Comparison of ENCODE assay signal across 30 cellular contexts in genomic region chr18:11548367-11548766, GRCh38.
"Had no signal": no experiment of that assay in that cellular context is flagged by ENCODE, and none has a peak within 500 bp of the region (broad histone marks: within the 10 kb centered on the region; RNA-seq: fewer than 3 reads in every experiment).

No MANE protein-coding gene starts in this region.

- H3K36me3 Mint-ChIP-seq: naive B cell; stimulated activated memory B cell treated with anti-CD40 and anti-IgM and Interleukin-4, amounts not matched to agents 10 μg/mL and 1 μg/mL and 100 μg/mL, for 72 hours had no signal

- H3K4me1 ChIP-seq: parathyroid adenoma, psoas muscle, right lobe of liver, sigmoid colon, stomach, thyroid gland, tibial nerve, upper lobe of left lung, vagina had no signal

- H3K79me2 ChIP-seq: parathyroid adenoma had no signal

- H3K27me3 Mint-ChIP-seq: naive B cell had no signal

- H3K4me1 Mint-ChIP-seq: nephron progenitor cell, neural crest cell had no signal

- H3K27me3 ChIP-seq: neutrophil, ovary, right lobe of liver, sigmoid colon, stomach, thyroid gland, tibial nerve, upper lobe of left lung, vagina had no signal

- ATAC-seq: naive thymus-derived CD8-positive, alpha-beta T cell; natural killer cell treated with Interleukin-12 subunit alpha and Interleukin-12 subunit beta and Interleukin-15 and Interleukin-18, amount 100 ng/mL, for 72 hours; psoas muscle; right lobe of liver; stimulated activated memory B cell treated with anti-CD40 and anti-IgM and Interleukin-4, amounts not matched to agents 10 μg/mL and 1 μg/mL and 100 μg/mL, for 72 hours had no signal

- H3K27ac Mint-ChIP-seq: naive B cell; naive thymus-derived CD8-positive, alpha-beta T cell; natural killer cell treated with Interleukin-12 subunit alpha and Interleukin-12 subunit beta and Interleukin-15 and Interleukin-18, amount 100 ng/mL, for 72 hours; nephron progenitor cell; progenitor cell of endocrine pancreas; stimulated activated memory B cell treated with anti-CD40 and anti-IgM and Interleukin-4, amounts not matched to agents 10 μg/mL and 1 μg/mL and 100 μg/mL, for 72 hours; stimulated activated naive CD8-positive, alpha-beta T cell treated with anti-CD3 and anti-CD28 coated beads, Interleukin-15, Interleukin-2, amounts not matched to agents 100 ng/mL and 50 ng/mL, for 24 hours had no signal

- H3K9ac ChIP-seq: parathyroid adenoma had no signal

- H3K9me3 Mint-ChIP-seq: natural killer cell treated with Interleukin-12 subunit alpha and Interleukin-12 subunit beta and Interleukin-15 and Interleukin-18, amount 100 ng/mL, for 72 hours had no signal

- H3K4me3 ChIP-seq: ovary, psoas muscle, right lobe of liver, sigmoid colon, stomach, thoracic aorta, thyroid gland, tibial nerve, upper lobe of left lung, vagina had no signal

- H3K4me3 Mint-ChIP-seq: naive B cell; naive thymus-derived CD8-positive, alpha-beta T cell; natural killer cell treated with Interleukin-12 subunit alpha and Interleukin-12 subunit beta and Interleukin-15 and Interleukin-18, amount 100 ng/mL, for 72 hours; nephron progenitor cell; neural crest cell; stimulated activated memory B cell treated with anti-CD40 and anti-IgM and Interleukin-4, amounts not matched to agents 10 μg/mL and 1 μg/mL and 100 μg/mL, for 72 hours; stimulated activated naive CD8-positive, alpha-beta T cell treated with anti-CD3 and anti-CD28 coated beads, Interleukin-15, Interleukin-2, amounts not matched to agents 100 ng/mL and 50 ng/mL, for 24 hours had no signal

- DNase-seq: naive B cell; naive thymus-derived CD8-positive, alpha-beta T cell; nephron progenitor cell; nucleus accumbens; ovary; posterior cingulate gyrus; psoas muscle; right lobe of liver; sigmoid colon; small intestine; stimulated activated CD4-positive, alpha-beta T cell treated with anti-CD3 and anti-CD28 coated beads, Interleukin-15, amount 100 ng/mL, for 24 hours; stimulated activated CD4-positive, alpha-beta T cell treated with anti-CD3 and anti-CD28 coated beads, Interleukin-2, amount 100 ng/mL, for 24 hours; stimulated activated CD4-positive, alpha-beta T cell treated with anti-CD3 and anti-CD28 coated beads, Interleukin-2, amount 100 ng/mL, for 48 hours; stimulated activated CD4-positive, alpha-beta T cell treated with anti-CD3 and anti-CD28 coated beads, Interleukin-4, amount 100 ng/mL, for 4 hours; stimulated activated CD8-positive, alpha-beta memory T cell treated with anti-CD3 and anti-CD28 coated beads, Interleukin-4, amount 100 ng/mL, for 48 hours; stimulated activated naive CD4-positive, alpha-beta T cell treated with Interleukin-2 at 50 U/mL for 16 hours; stomach; thyroid gland; trophoblast cell; upper lobe of left lung had no signal

- H2AFZ ChIP-seq: parathyroid adenoma had no signal

- H3K9me3 ChIP-seq: neutrophil, ovary, right lobe of liver, thyroid gland had no signal

- H3K36me3 ChIP-seq: neutrophil, ovary, right lobe of liver, sigmoid colon, stomach, thoracic aorta, thyroid gland, tibial nerve, upper lobe of left lung, vagina had no signal

- H3K27ac ChIP-seq: neutrophil, ovary, parathyroid adenoma, psoas muscle, right lobe of liver, sigmoid colon, stomach, thoracic aorta, thyroid gland, tibial nerve, upper lobe of left lung, vagina had no signal
